Comparison of ENCODE assay signal across 1 cellular context in the genomic region with DNA sequence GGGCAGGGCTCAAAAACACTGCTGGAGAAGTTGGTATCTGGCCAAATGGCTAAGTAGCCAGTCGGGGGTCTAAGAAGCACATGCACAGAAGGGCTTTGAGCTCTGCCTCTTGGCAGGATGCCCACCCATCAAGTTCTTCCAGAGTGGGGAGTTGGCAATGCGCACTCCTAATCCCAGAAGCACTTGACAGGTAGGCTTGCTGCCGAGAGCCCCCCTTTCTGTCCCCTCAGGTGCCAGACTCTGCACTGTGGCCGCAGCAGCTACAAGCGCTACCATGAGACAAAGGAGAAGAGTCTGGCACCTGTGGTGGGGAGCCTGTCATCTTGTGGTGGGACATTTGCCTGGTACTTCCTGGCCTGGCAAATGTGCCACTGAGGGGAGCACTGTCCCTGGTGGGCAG.
TF ChIP-seq lines count a peak whose summit lies in the region.

No MANE protein-coding gene starts in this region.

TF ChIP-seq in GM23338, 12 proteins besides CTCF, POLR2A, EP300 and RAD21 (continued from another document):
- TF ChIP-seq, protein P1, sequence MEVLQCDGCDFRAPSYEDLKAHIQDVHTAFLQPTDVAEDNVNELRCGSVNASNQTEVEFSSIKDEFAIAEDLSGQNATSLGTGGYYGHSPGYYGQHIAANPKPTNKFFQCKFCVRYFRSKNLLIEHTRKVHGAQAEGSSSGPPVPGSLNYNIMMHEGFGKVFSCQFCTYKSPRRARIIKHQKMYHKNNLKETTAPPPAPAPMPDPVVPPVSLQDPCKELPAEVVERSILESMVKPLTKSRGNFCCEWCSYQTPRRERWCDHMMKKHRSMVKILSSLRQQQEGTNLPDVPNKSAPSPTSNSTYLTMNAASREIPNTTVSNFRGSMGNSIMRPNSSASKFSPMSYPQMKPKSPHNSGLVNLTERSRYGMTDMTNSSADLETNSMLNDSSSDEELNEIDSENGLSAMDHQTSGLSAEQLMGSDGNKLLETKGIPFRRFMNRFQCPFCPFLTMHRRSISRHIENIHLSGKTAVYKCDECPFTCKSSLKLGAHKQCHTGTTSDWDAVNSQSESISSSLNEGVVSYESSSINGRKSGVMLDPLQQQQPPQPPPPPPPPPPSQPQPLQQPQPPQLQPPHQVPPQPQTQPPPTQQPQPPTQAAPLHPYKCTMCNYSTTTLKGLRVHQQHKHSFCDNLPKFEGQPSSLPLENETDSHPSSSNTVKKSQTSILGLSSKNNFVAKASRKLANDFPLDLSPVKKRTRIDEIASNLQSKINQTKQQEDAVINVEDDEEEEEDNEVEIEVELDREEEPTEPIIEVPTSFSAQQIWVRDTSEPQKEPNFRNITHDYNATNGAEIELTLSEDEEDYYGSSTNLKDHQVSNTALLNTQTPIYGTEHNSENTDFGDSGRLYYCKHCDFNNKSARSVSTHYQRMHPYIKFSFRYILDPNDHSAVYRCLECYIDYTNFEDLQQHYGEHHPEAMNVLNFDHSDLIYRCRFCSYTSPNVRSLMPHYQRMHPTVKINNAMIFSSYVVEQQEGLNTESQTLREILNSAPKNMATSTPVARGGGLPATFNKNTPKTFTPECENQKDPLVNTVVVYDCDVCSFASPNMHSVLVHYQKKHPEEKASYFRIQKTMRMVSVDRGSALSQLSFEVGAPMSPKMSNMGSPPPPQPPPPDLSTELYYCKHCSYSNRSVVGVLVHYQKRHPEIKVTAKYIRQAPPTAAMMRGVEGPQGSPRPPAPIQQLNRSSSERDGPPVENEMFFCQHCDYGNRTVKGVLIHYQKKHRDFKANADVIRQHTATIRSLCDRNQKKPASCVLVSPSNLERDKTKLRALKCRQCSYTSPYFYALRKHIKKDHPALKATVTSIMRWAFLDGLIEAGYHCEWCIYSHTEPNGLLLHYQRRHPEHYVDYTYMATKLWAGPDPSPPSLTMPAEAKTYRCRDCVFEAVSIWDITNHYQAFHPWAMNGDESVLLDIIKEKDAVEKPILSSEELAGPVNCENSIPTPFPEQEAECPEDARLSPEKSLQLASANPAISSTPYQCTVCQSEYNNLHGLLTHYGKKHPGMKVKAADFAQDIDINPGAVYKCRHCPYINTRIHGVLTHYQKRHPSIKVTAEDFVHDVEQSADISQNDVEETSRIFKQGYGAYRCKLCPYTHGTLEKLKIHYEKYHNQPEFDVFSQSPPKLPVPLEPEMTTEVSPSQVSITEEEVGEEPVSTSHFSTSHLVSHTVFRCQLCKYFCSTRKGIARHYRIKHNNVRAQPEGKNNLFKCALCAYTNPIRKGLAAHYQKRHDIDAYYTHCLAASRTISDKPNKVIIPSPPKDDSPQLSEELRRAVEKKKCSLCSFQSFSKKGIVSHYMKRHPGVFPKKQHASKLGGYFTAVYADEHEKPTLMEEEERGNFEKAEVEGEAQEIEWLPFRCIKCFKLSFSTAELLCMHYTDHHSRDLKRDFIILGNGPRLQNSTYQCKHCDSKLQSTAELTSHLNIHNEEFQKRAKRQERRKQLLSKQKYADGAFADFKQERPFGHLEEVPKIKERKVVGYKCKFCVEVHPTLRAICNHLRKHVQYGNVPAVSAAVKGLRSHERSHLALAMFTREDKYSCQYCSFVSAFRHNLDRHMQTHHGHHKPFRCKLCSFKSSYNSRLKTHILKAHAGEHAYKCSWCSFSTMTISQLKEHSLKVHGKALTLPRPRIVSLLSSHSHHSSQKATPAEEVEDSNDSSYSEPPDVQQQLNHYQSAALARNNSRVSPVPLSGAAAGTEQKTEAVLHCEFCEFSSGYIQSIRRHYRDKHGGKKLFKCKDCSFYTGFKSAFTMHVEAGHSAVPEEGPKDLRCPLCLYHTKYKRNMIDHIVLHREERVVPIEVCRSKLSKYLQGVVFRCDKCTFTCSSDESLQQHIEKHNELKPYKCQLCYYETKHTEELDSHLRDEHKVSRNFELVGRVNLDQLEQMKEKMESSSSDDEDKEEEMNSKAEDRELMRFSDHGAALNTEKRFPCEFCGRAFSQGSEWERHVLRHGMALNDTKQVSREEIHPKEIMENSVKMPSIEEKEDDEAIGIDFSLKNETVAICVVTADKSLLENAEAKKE (CRISPR knock-in tag; IDR thresholded peaks at IDR 0.05), result no peak
- TF ChIP-seq ZNF114 (CRISPR knock-in tag; IDR thresholded peaks at IDR 0.05), result no peak
- no peak for TF ChIP-seq JUNB (IDR thresholded peaks at IDR 0.05; ENCODE audit: unreplicated experiment)
- no peak for TF ChIP-seq STAT1 (IDR thresholded peaks at IDR 0.05; ENCODE audit: unreplicated experiment)
- TF ChIP-seq, protein P2, sequence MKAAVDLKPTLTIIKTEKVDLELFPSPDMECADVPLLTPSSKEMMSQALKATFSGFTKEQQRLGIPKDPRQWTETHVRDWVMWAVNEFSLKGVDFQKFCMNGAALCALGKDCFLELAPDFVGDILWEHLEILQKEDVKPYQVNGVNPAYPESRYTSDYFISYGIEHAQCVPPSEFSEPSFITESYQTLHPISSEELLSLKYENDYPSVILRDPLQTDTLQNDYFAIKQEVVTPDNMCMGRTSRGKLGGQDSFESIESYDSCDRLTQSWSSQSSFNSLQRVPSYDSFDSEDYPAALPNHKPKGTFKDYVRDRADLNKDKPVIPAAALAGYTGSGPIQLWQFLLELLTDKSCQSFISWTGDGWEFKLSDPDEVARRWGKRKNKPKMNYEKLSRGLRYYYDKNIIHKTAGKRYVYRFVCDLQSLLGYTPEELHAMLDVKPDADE (IDR thresholded peaks at IDR 0.05), result no peak
